1 cellular context compared by ENCODE assay signal in genomic region chr13:35856084-35856483, GRCh38.
TF ChIP-seq lines count a peak whose summit lies in the region.

No MANE protein-coding gene starts in this region.

TF ChIP-seq in GM23338, 12 proteins besides CTCF, POLR2A, EP300 and RAD21 (continued from another document):
- no peak for TF ChIP-seq ZNF462 (CRISPR knock-in tag; IDR thresholded peaks at IDR 0.05)
- no peak for TF ChIP-seq STAT1 (IDR thresholded peaks at IDR 0.05; ENCODE audit: unreplicated experiment)
- no peak for TF ChIP-seq EZH2phosphoT487 (IDR thresholded peaks at IDR 0.05; ENCODE audit: unreplicated experiment)
- TF ChIP-seq EZH2 (IDR thresholded peaks at IDR 0.05; ENCODE audit: low read depth, unreplicated experiment): no peak
- TF ChIP-seq CREB1 (CRISPR knock-in tag; IDR thresholded peaks at IDR 0.05; ENCODE audit: low read depth): no peak
- TF ChIP-seq REST (IDR thresholded peaks at IDR 0.05; ENCODE audit: unreplicated experiment): no peak
- TF ChIP-seq ETS1 (IDR thresholded peaks at IDR 0.05): no peak
TF ChIP-seq in GM23338: peak in this region for 0.
